Comparison of ENCODE assay signal across 1 cellular context in the genomic region with DNA sequence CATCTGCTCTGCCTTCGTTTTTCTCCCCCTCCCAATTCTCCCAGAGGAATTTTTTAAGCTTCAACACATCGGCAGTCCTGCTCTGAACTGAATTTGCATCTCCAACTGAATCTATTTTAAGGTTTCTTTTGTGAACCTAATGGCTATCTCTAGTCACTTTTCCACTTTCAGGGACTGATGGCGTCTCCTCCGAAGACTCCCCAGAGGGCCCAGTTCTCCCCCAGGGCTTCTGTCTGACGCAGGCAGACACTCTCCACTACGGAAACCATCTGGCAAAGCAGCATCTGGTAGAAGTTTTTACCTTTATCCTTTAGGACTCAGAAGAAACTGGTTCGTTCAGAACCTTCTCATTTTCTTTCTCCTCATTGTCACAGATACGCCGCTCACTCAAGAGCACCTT.
TF ChIP-seq lines count a peak whose summit lies in the region.

No MANE protein-coding gene starts in this region.

TF ChIP-seq in H1, 55 proteins besides CTCF, POLR2A, EP300 and RAD21 (continued from another document):
- TF ChIP-seq FOSL1 (IDR thresholded peaks at IDR 0.05; ENCODE audit: insufficient read depth, low read depth, low read length): no peak
